In the genomic region with DNA sequence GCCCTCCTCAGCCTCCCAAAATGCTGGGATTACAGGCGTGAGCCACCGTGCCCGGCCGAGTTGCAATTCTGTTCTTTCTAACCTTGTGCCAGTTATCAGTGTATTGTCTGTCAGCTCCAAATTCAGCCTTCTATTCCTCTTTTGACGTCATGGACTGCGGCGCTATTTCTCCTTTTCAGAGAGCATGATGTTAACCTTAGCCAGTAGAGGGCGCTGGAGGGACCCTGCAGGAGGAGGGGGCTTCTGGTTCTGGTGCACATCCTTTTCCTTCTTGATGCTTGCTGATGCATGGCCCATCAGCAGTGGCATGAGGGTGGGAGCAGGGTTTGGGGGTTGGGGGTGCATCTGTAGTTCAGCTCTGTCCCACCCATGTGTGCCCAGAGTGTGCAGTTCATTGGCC, we compare ENCODE assay signal across 15 cellular contexts.
DNase-seq lines count a peak whose midpoint lies in the region; ATAC-seq, FAIRE-seq and TF ChIP-seq lines count a peak whose summit lies in the region.
"Had no signal": no experiment of that assay in that cellular context is flagged by ENCODE, and none has a peak within 500 bp of the region (broad histone marks: within the 10 kb centered on the region; RNA-seq: fewer than 3 reads in every experiment).

No MANE protein-coding gene starts in this region.

- TF ChIP-seq EP300 in K562 (IDR thresholded peaks at IDR 0.05; ENCODE audit: low read length) (no peak), esophagus muscularis mucosa (IDR thresholded peaks at IDR 0.05) (no peak)

- ATAC-seq in K562 (0 out of 3 replicates have a peak, but pooled peaks have one; percentile 32), left ventricle myocardium superior (no peak)

- H4K20me1 ChIP-seq in K562 (replicated peaks; ENCODE audit: control insufficient read depth, insufficient read depth, low read length): no peaks in the 10 kb centered on the region

- H3K27ac ChIP-seq in K562 (ENCODE audit: extremely low read depth, low read depth, low read length): no peak overlapping the region
- no peak overlapping the region for H3K27ac ChIP-seq in esophagus muscularis mucosa (replicated peaks in 1 of 4)
- H3K27ac ChIP-seq: coronary artery had no signal

- TF ChIP-seq POLR2A in K562 (conservative IDR thresholded peaks at IDR 0.05) (no peak), esophagus muscularis mucosa (IDR thresholded peaks at IDR 0.05; ENCODE audit: low read depth) (no peak)

- H3K4me3 ChIP-seq in Jurkat, Clone E6-1 (ENCODE audit: low read length): no peak overlapping the region
- no peak overlapping the region for H3K4me3 ChIP-seq in K562
- no peak overlapping the region for H3K4me3 ChIP-seq in esophagus muscularis mucosa
- H3K4me3 ChIP-seq: coronary artery had no signal

- no peaks in the 10 kb centered on the region for H3K79me2 ChIP-seq in K562 (ENCODE audit: control insufficient read depth, insufficient read depth, low read length)

- H3K36me3 ChIP-seq in K562 (ENCODE audit: control insufficient read depth, insufficient read depth, low read length) (no peaks in the 10 kb centered on the region), esophagus muscularis mucosa (no peaks in the 10 kb centered on the region)

- H3K27me3 ChIP-seq in K562 (ENCODE audit: control insufficient read depth in 2 of 2, insufficient read depth in 2 of 2, low read length in 2 of 2) (no peaks in the 10 kb centered on the region), esophagus muscularis mucosa (peaks cover 0 to 3% (median 0%) of the 10 kb centered on the region in 4 donors)

- no peak for TF ChIP-seq RAD21 in K562 (CRISPR knock-in tag; conservative IDR thresholded peaks at IDR 0.05 in 1 of 2, IDR thresholded peaks at IDR 0.05 in 1 of 2)

- WGBS in K562 (ENCODE audit: insufficient coverage, low coverage, missing lambda C conversion rate): 9% methylated on average over 7 of the region's 8 CpGs
- 87% methylated on average over 8 of the region's 8 CpGs for WGBS in esophagus muscularis mucosa

- CTCF ChIA-PET in K562 (lab: Yijun Ruan, JAX; ENCODE audit: low intra/inter-chr PET ratio): no interaction called here

- peak; percentile 3 for DNase-seq in stimulated activated CD4-positive, alpha-beta T cell treated with anti-CD3 and anti-CD28 coated beads, Interleukin-15, amount 100 ng/mL, for 24 hours
- DNase-seq in stimulated activated CD4-positive, alpha-beta T cell treated with anti-CD3 and anti-CD28 coated beads, Interleukin-1b, Interleukin-23, amount 100 ng/mL, for 48 hours: no peak
- peak; percentile 8 for DNase-seq in Jurkat, Clone E6-1 (ENCODE audit: low read depth, low spot score)
- DNase-seq in K562 (ENCODE audit: extremely low read depth in 1 of 4, low spot score in 3 of 4) (peak; percentile 8 to 30 (median 21)), left ventricle myocardium superior (no peak), esophagus muscularis mucosa (ENCODE audit: extremely low spot score) (no peak), HPDE6-E6E7 (ENCODE audit: extremely low spot score) (no peak), NCI-H510A treated with DMSO at 0.1 percent for 48 hours (lab: John Stamatoyannopoulos, UW) (no peak)
- DNase-seq: activated CD8-positive, alpha-beta memory T cell treated with anti-CD3 and anti-CD28 coated beads, Interleukin-2, amount 50 U/mL, for 48 hours; amniotic stem cell; C1 segment of cervical spinal cord; NCI-H2081 treated with DMSO at 0.1 percent for 48 hours; retina had no signal

- H3K4me1 ChIP-seq in K562 (replicated peaks in 1 of 2; ENCODE audit: control insufficient read depth in 2 of 2, insufficient read depth in 2 of 2, low read length in 2 of 2): no peaks in the 10 kb centered on the region
- no peaks in the 10 kb centered on the region for H3K4me1 ChIP-seq in esophagus muscularis mucosa

- in situ Hi-C loops in K562 (cut with MboI): no loop called here

- TF ChIP-seq CTCF in K562 (IDR thresholded peaks at IDR 0.05 in 2 of 3, conservative IDR thresholded peaks at IDR 0.05 in 1 of 3; ENCODE audit: insufficient read depth in 2 of 3, low read depth in 1 of 3, low read length in 3 of 3): peak; percentile 40 to 72 (median 45); a peak in 4 of 6 replicates
- TF ChIP-seq CTCF in esophagus muscularis mucosa (IDR thresholded peaks at IDR 0.05): no peak

- no peak overlapping the region for H3K4me2 ChIP-seq in K562 (ENCODE audit: insufficient read depth, low read length)

- no peaks in the 10 kb centered on the region for H3K9me3 ChIP-seq in K562 (replicated peaks; ENCODE audit: control insufficient read depth, insufficient read depth, low read depth, low read length)
- no peaks in the 10 kb centered on the region for H3K9me3 ChIP-seq in esophagus muscularis mucosa

- H2AFZ ChIP-seq in K562 (ENCODE audit: low read depth, low read length): no peak overlapping the region

- FAIRE-seq in K562 (lab: Jason Lieb, UNC): no peak
- FAIRE-seq: islet of Langerhans had no signal

- POLR2A ChIA-PET in K562 (lab: Yijun Ruan, JAX): interaction anchor here (0.6 kb wide), 1 partner anchor 922 kb away, joined by 3 read pairs; no protein-coding TSS in a partner anchor

- intact Hi-C loops in K562 (cut with micrococcal nuclease) (no loop called here), left ventricle myocardium superior (cut with micrococcal nuclease) (no loop called here), esophagus muscularis mucosa (cut with DNase I) (no loop called here)

- H3K9ac ChIP-seq in K562 (ENCODE audit: insufficient read depth in 1 of 2, low read depth in 2 of 2, low read length in 2 of 2): no peak overlapping the region

- no peaks in the 10 kb centered on the region for H3K9me1 ChIP-seq in K562 (ENCODE audit: control insufficient read depth, insufficient read depth, low read length)

- no TSS peak for BruUV-seq in K562 (replicated peaks; lab: Mats Ljungman, UMichigan)

TF ChIP-seq in K562, 482 proteins besides CTCF, POLR2A, EP300 and RAD21:
- TF ChIP-seq ATF1 (CRISPR knock-in tag; IDR thresholded peaks at IDR 0.05) (no peak), ATF1 (tag; IDR thresholded peaks at IDR 0.05) (peak; percentile 16; the same call in 1 of the 2 replicates), JUN (IDR thresholded peaks at IDR 0.05; ENCODE audit: borderline replicate concordance, low read depth, low read length) (no peak), JUN (CRISPR knock-in tag; IDR thresholded peaks at IDR 0.05; ENCODE audit: borderline replicate concordance) (no peak), CREM (IDR thresholded peaks at IDR 0.05; ENCODE audit: low read depth) (peak; percentile 50; the same call in 1 of the 2 replicates)

Comparison
In these comparisons a context has a peak if more than half of its experiments do, and no peak if none do; other contexts are left out.
1. DNase-seq: peak in stimulated activated CD4-positive, alpha-beta T cell treated with anti-CD3 and anti-CD28 coated beads, Interleukin-15, amount 100 ng/mL, for 24 hours (single experiment), Jurkat, Clone E6-1 (single experiment) and K562 (4 of 4); none in stimulated activated CD4-positive, alpha-beta T cell treated with anti-CD3 and anti-CD28 coated beads, Interleukin-1b, Interleukin-23, amount 100 ng/mL, for 48 hours (single experiment), left ventricle myocardium superior (single experiment), esophagus muscularis mucosa (single experiment), HPDE6-E6E7 (single experiment) and NCI-H510A treated with DMSO at 0.1 percent for 48 hours (single experiment).
2. CTCF ChIP-seq: peak in K562 (3 of 3); none in esophagus muscularis mucosa (0 of 3).